Comparison of ENCODE assay signal across 8 cellular contexts in the genomic region with DNA sequence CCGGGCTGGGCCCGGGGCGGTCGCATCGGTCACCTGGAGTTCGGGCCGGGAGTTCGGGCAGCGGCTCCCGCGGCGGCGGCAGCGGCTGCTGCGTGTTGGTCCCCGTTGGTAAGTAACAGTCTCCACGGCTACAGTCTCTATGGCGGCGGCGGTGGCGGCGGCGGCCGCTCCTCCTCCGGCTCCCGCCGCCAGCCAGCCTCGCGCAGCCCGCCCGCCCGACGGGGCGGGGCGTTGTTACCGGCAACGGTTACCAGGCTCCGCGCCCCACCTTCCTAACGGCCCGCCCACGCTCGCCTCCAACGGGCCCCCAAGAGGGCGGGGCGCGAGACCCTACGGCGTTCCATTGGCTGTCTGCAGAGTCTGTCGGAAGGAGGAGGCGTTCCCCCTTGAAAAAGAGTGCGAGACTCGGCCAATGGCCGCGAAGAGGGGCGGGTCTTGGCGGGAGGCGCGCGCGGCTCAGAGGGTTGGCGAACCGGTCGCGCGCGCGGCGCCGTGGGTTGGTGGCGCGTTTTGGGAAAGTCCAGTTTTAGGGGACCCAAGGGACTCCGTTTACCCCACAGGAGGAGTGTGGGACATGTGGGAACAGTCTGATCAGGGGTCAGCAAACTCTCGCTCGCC. TPM values are rescaled to one million over a fixed set of nuclear protein-coding genes. Genes with fewer than 3 reads are reported as not detected.
DNase-seq lines count a peak whose midpoint lies in the region; ATAC-seq, FAIRE-seq and TF ChIP-seq lines count a peak whose summit lies in the region.

A gene (minus strand): TSS at position 141 of the 618 bp plus-strand sequence. CDS start 63,004 bp downstream, outside the sequence.

- H3K4me3 ChIP-seq in OCI-LY1 (ENCODE audit: low read depth, low read length, poor library complexity, severe bottlenecking) (peak within 1 kb of the TSS; percentile 61), endothelial cell of umbilical vein (replicated peaks in 1 of 3; ENCODE audit: insufficient read depth in 1 of 3, low read depth in 1 of 3, low read length in 3 of 3) (peak within 1 kb of the TSS; percentile 78 to 96 (median 80))

- H4K20me1 ChIP-seq in OCI-LY1 (ENCODE audit: insufficient read depth, low read length) = no peaks in the 10 kb centered on the region
- no peaks in the 10 kb centered on the region for H4K20me1 ChIP-seq in endothelial cell of umbilical vein (replicated peaks; ENCODE audit: control insufficient read depth, extremely low read depth, insufficient read depth, low read length)

- H3K79me2 ChIP-seq in OCI-LY1 (ENCODE audit: insufficient read depth, low read length) (no peaks in the 10 kb centered on the region), endothelial cell of umbilical vein (ENCODE audit: control insufficient read depth, insufficient read depth, low read length) (peaks cover 24% of the 10 kb centered on the region)

- TF ChIP-seq CTCF in OCI-LY1 (IDR thresholded peaks at IDR 0.05; ENCODE audit: low read length) (no peak), endothelial cell of umbilical vein (IDR thresholded peaks at IDR 0.05; ENCODE audit: extremely low read depth in 1 of 2, insufficient read depth in 1 of 2, low read depth in 1 of 2, low read length in 2 of 2) (no peak)

- CTCF ChIA-PET in endothelial cell of umbilical vein (lab: Charles Lee) = interaction anchor here (1.0 to 1.6 kb wide), 5 partner anchors 10 to 62 kb away, joined by 4 to 9 read pairs (median 4); no protein-coding TSS in a partner anchor

- H3F3A ChIP-seq in OCI-LY1 (ENCODE audit: insufficient read depth, low read length) = 0 out of 2 replicates have a peak, but pooled peaks cover 3% of the 10 kb centered on the region

- TF ChIP-seq POLR2A in endothelial cell of umbilical vein (IDR thresholded peaks at IDR 0.05; ENCODE audit: low read depth, low read length) = peak; percentile 52

- peak within 1 kb of the TSS; percentile 41; the same call in 1 of the 2 replicates for H3K9ac ChIP-seq in OCI-LY1 (ENCODE audit: low read length)
- H3K9ac ChIP-seq in endothelial cell of umbilical vein (replicated peaks; ENCODE audit: extremely low read depth, insufficient read depth, low read length) = peak within 1 kb of the TSS; percentile 97

- H3K4me1 ChIP-seq in OCI-LY1 (ENCODE audit: insufficient read depth, low read length, severe bottlenecking) = peaks cover 12% of the 10 kb centered on the region
- H3K4me1 ChIP-seq in endothelial cell of umbilical vein (ENCODE audit: control insufficient read depth, extremely low read depth, insufficient read depth, low read length) = peaks cover 12% of the 10 kb centered on the region

- no TSS peak for BruUV-seq in endothelial cell of umbilical vein (replicated peaks; lab: Mats Ljungman, UMichigan)

- POLR2A ChIA-PET in endothelial cell of umbilical vein (lab: Charles Lee) = interaction anchor here (0.9 to 1.5 kb wide), 2 partner anchors 15 to 48 kb away, joined by 3 to 5 read pairs; no protein-coding TSS in a partner anchor

- no peaks in the 10 kb centered on the region for H3K9me1 ChIP-seq in endothelial cell of umbilical vein (replicated peaks; ENCODE audit: control insufficient read depth, extremely low read depth, insufficient read depth, low read length)

- peak; percentile 89 for ATAC-seq in GM21528 (IDR thresholded peaks at IDR 0.05; ENCODE audit: low FRiP score, unreplicated experiment)

- H3K9me3 ChIP-seq in OCI-LY1 (ENCODE audit: low read length) = no peaks in the 10 kb centered on the region; the same call in 1 of the 2 replicates
- H3K9me3 ChIP-seq in endothelial cell of umbilical vein (replicated peaks; ENCODE audit: control insufficient read depth, insufficient read depth, low read length) = no peaks in the 10 kb centered on the region

- peak; percentile 98 for FAIRE-seq in endothelial cell of umbilical vein (lab: Jason Lieb, UNC)

- H3K27ac ChIP-seq in OCI-LY1 (ENCODE audit: low read depth, low read length, poor library complexity, severe bottlenecking) (no peak within 1 kb of the TSS), endothelial cell of umbilical vein (ENCODE audit: insufficient read depth, low read depth, low read length) (peak within 1 kb of the TSS; percentile 86)

- no peaks in the 10 kb centered on the region; the same call in 1 of the 2 replicates for H3K36me3 ChIP-seq in OCI-LY1 (ENCODE audit: insufficient read depth, low read length)
- H3K36me3 ChIP-seq in endothelial cell of umbilical vein (ENCODE audit: control insufficient read depth in 2 of 2, extremely low read depth in 1 of 2, insufficient read depth in 2 of 2, low read length in 2 of 2) = no peaks in the 10 kb centered on the region

- H3K4me2 ChIP-seq in OCI-LY1 (ENCODE audit: low read length) (peak within 1 kb of the TSS; percentile 67), endothelial cell of umbilical vein (ENCODE audit: insufficient read depth, low read length) (peak within 1 kb of the TSS; percentile 94)

- intact Hi-C loops in endothelial cell of umbilical vein (cut with micrococcal nuclease) = loop anchor here (1.0 to 10.0 kb wide), 4 partner anchors 22 to 206 kb away; a partner anchor contains a TSS

- H3K27me3 ChIP-seq in OCI-LY1 (ENCODE audit: insufficient read depth, low read length) (peaks cover 3% of the 10 kb centered on the region; the same call in 1 of the 2 replicates), endothelial cell of umbilical vein (ENCODE audit: control insufficient read depth in 2 of 2, insufficient read depth in 2 of 2, low read length in 2 of 2) (no peaks in the 10 kb centered on the region)

- peak; percentile 87 for DNase-seq in DMS114 treated with DMSO at 0.1 percent for 48 hours (lab: John Stamatoyannopoulos, UW; ENCODE audit: unreplicated experiment)
- DNase-seq in HuH-7 (ENCODE audit: low spot score) = peak; percentile 88
- peak; percentile 99 for DNase-seq in activated CD8-positive, alpha-beta memory T cell treated with anti-CD3 and anti-CD28 coated beads, Interleukin-2, amount 50 U/mL, for 48 hours
- peak; percentile 99 for DNase-seq in endothelial cell of umbilical vein (ENCODE audit: low read depth, low spot score)
- DNase-seq in middle frontal gyrus (ENCODE audit: extremely low spot score, low spot score) = peak; percentile 99
- peak; percentile 99 for DNase-seq in stimulated activated CD8-positive, alpha-beta memory T cell treated with anti-CD3 and anti-CD28 coated beads, Interleukin-15, amount 100 ng/mL, for 48 hours (ENCODE audit: low read depth in 2 of 2)

- H2AFZ ChIP-seq in OCI-LY1 (ENCODE audit: low read length) (0 out of 2 replicates have a peak within 1 kb of the TSS, but pooled peaks have one; percentile 82), endothelial cell of umbilical vein (ENCODE audit: low read depth, low read length) (peak within 1 kb of the TSS; percentile 67)

- dilution Hi-C loops in endothelial cell of umbilical vein (cut with MboI; ENCODE audit: extremely low pct_ligation_motif_present, low sequenced_read_pairs) = no loop called here

- H3K9me2 ChIP-seq in OCI-LY1 (ENCODE audit: low read depth, low read length) = no peaks in the 10 kb centered on the region

TF ChIP-seq in endothelial cell of umbilical vein, 7 proteins besides CTCF, POLR2A, EP300 and RAD21:
- TF ChIP-seq EZH2 (IDR thresholded peaks at IDR 0.05; ENCODE audit: borderline replicate concordance, low read depth, low read length, severe bottlenecking) (no peak), FOS (IDR thresholded peaks at IDR 0.05; ENCODE audit: borderline replicate concordance, insufficient read depth, low read length) (no peak), GATA2 (IDR thresholded peaks at IDR 0.05; ENCODE audit: insufficient read depth, insufficient read length, low read depth, low read length) (no peak), POLR2AphosphoS5 (IDR thresholded peaks at IDR 0.05; ENCODE audit: insufficient read depth, low read depth, low read length) (no peak), MYC (IDR thresholded peaks at IDR 0.05; ENCODE audit: low read depth, low read length) (no peak), JUN (IDR thresholded peaks at IDR 0.05; ENCODE audit: borderline replicate concordance, insufficient read depth, insufficient read length, low read depth) (no peak)
- TF ChIP-seq, protein P1, sequence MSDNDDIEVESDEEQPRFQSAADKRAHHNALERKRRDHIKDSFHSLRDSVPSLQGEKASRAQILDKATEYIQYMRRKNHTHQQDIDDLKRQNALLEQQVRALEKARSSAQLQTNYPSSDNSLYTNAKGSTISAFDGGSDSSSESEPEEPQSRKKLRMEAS (IDR thresholded peaks at IDR 0.05; ENCODE audit: insufficient read depth, insufficient read length) = no peak
TF ChIP-seq in endothelial cell of umbilical vein: peak in this region for 0.

RNA-seq across cellular contexts. Expression of the gene that starts here (rescaled TPM):
- 16.1 and 16.2 TPM in 2 replicates for total RNA-seq in endothelial cell of umbilical vein
- polyA plus RNA-seq in endothelial cell of umbilical vein = 19.0 and 20.6 TPM in 2 replicates
- polyA plus RNA-seq in endothelial cell of umbilical vein (2011; cell fraction: cytosol; rRNA removed) = 11.3 and 15.3 TPM in 2 replicates
- 21.1 and 23.5 TPM in 2 replicates for polyA plus RNA-seq in endothelial cell of umbilical vein (2011; cell fraction: nucleus; rRNA removed)
- 7.6 and 11.4 TPM in 2 replicates for polyA plus RNA-seq in endothelial cell of umbilical vein (2012)
- polyA minus RNA-seq in endothelial cell of umbilical vein = 15.6 and 17.3 TPM in 2 replicates
- polyA minus RNA-seq in endothelial cell of umbilical vein (2011; cell fraction: cytosol; rRNA and poly(A)+ RNA removed) = 3.7 TPM
- 21.1 and 28.7 TPM in 2 replicates for polyA minus RNA-seq in endothelial cell of umbilical vein (2011; cell fraction: nucleus; rRNA and poly(A)+ RNA removed)
